ENCODE assay signal across 18 cellular contexts in the genomic region with DNA sequence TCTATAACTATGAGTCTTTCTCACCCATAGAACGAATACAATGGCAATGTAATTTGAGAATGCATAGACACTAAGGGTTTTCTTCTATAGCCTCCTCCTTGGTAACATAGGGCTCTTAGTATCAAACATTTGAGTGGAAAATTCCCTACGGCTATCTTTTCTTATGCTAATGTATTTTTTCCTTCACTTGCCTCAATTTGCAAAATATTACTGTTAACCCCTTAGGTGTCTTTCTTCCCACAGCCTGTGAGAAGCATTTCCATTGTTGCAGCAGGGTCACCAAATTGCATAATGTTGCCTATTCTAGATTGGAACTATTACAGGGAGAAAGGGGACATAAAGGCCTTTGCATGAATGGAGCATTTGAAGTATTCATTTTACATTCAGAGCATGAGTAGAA.
"Had no signal": no experiment of that assay in that cellular context is flagged by ENCODE, and none has a peak within 500 bp of the region (broad histone marks: within the 10 kb centered on the region; RNA-seq: fewer than 3 reads in every experiment).

No MANE protein-coding gene starts in this region.

- H3K36me3 Mint-ChIP-seq: activated naive CD4-positive, alpha-beta T cell treated with anti-CD3 and anti-CD28 coated beads, Interleukin-2, amount 50 U/mL, for 24 hours; brain; naive B cell had no signal

- FAIRE-seq: small intestine had no signal

- H3K4me1 Mint-ChIP-seq: activated CD4-positive, alpha-beta T cell treated with anti-CD3 and anti-CD28 coated beads, Interleukin-2, amount 10 ng/mL, durations not matched to agents 7 days and 5 days; activated naive CD4-positive, alpha-beta T cell treated with anti-CD3 and anti-CD28 coated beads, Interleukin-2, amount 50 U/mL, for 24 hours; central memory CD8-positive, alpha-beta T cell; immature natural killer cell; naive B cell had no signal

- H3K4me3 ChIP-seq: lung, stomach, thoracic aorta had no signal

- H3K27me3 Mint-ChIP-seq: naive B cell, progenitor cell of endocrine pancreas had no signal

- H3K9me3 Mint-ChIP-seq: activated CD4-positive, alpha-beta T cell treated with anti-CD3 and anti-CD28 coated beads, Interleukin-2, amount 10 ng/mL, durations not matched to agents 7 days and 5 days; central memory CD8-positive, alpha-beta T cell; immature natural killer cell had no signal

- H3K36me3 ChIP-seq: stomach, thoracic aorta had no signal

- H3K4me3 Mint-ChIP-seq: activated CD4-positive, alpha-beta T cell treated with anti-CD3 and anti-CD28 coated beads, Interleukin-2, amount 10 ng/mL, durations not matched to agents 7 days and 5 days; activated naive CD4-positive, alpha-beta T cell treated with anti-CD3 and anti-CD28 coated beads, Interleukin-2, amount 50 U/mL, for 24 hours; central memory CD8-positive, alpha-beta T cell; immature natural killer cell; naive B cell had no signal

- H3K27ac Mint-ChIP-seq: activated CD4-positive, alpha-beta T cell treated with anti-CD3 and anti-CD28 coated beads, Interleukin-2, amount 10 ng/mL, durations not matched to agents 7 days and 5 days; activated naive CD4-positive, alpha-beta T cell treated with anti-CD3 and anti-CD28 coated beads, Interleukin-2, amount 50 U/mL, for 24 hours; immature natural killer cell; naive B cell; progenitor cell of endocrine pancreas had no signal

- H3K4me1 ChIP-seq: stomach had no signal

- H3K27me3 ChIP-seq: stomach had no signal

- H3K27ac ChIP-seq: epithelial cell of prostate, stomach, thoracic aorta had no signal

- H3K9me3 ChIP-seq: stomach, thoracic aorta had no signal

- DNase-seq: activated CD4-positive, alpha-beta T cell treated with anti-CD3 and anti-CD28 coated beads, Interleukin-2, amount 10 ng/mL, durations not matched to agents 7 days and 5 days; activated effector memory CD4-positive, alpha-beta T cell treated with Interleukin-2 at 50 U/mL for 16 hours; activated T-cell treated with anti-CD3 and anti-CD28 coated beads, Interleukin-2, amount 50 U/mL, for 1 hour; cortex of kidney; effector CD8-positive, alpha-beta T cell; immature natural killer cell; naive B cell; nucleus accumbens; right cardiac atrium; small intestine; stomach had no signal
